8 cellular contexts compared by ENCODE assay signal in genomic region chr6:18823782-18824386, GRCh38.
DNase-seq lines count a peak whose midpoint lies in the region; ATAC-seq, FAIRE-seq and TF ChIP-seq lines count a peak whose summit lies in the region.

No MANE protein-coding gene starts in this region.

- no peak for TF ChIP-seq POLR2A in K562 (conservative IDR thresholded peaks at IDR 0.05)

- TF ChIP-seq EP300 in K562 (IDR thresholded peaks at IDR 0.05; ENCODE audit: low read length): no peak

- WGBS in K562 (ENCODE audit: insufficient coverage, low coverage, missing lambda C conversion rate): 0% methylated on average over 5 of the region's 5 CpGs

- intact Hi-C loops in K562 (cut with micrococcal nuclease) (loop anchor here (2.0 to 10.0 kb wide), 3 partner anchors 227 to 1231 kb away; no protein-coding TSS in a partner anchor), left lung (cut with DNase I) (no loop called here)

- H3K27ac ChIP-seq in K562 (ENCODE audit: extremely low read depth, low read depth, low read length) (no peak overlapping the region), left lung (no peak overlapping the region)

- CTCF ChIA-PET in K562 (lab: Yijun Ruan, JAX; ENCODE audit: low intra/inter-chr PET ratio): no interaction called here

- DNase-seq in activated CD4-positive, CD25-positive, alpha-beta regulatory T cell treated with anti-CD3 and anti-CD28 coated beads, Interleukin-2, amount 50 U/mL, for 72 hours: peak; percentile 42
- no peak for DNase-seq in activated CD4-positive, CD25-positive, alpha-beta regulatory T cell (lab: John Stamatoyannopoulos, UW)
- DNase-seq in MV-4-11 (lab: John Stamatoyannopoulos, UW) (peak; percentile 34), K562 (ENCODE audit: extremely low read depth in 1 of 4, low spot score in 3 of 4) (peak; percentile 37 to 84 (median 59)), progenitor cell of endocrine pancreas (ENCODE audit: low spot score, unreplicated experiment) (no peak), left lung (no peak), epidermal melanocyte (ENCODE audit: insufficient read length, low spot score) (no peak), HuH-7.5 (ENCODE audit: low spot score) (no peak)

- POLR2A ChIA-PET in K562 (lab: Yijun Ruan, JAX): no interaction called here

- ATAC-seq in K562 (peak; percentile 74), left lung (no peak)

- no peaks in the 10 kb centered on the region for H3K4me1 ChIP-seq in K562 (replicated peaks in 1 of 2; ENCODE audit: control insufficient read depth in 2 of 2, insufficient read depth in 2 of 2, low read length in 2 of 2)
- no peaks in the 10 kb centered on the region for H3K4me1 ChIP-seq in left lung

- H3K4me3 ChIP-seq in K562: no peak overlapping the region
- no peak overlapping the region for H3K4me3 ChIP-seq in left lung

- peak; percentile 42 to 72 for TF ChIP-seq RAD21 in K562 (CRISPR knock-in tag; conservative IDR thresholded peaks at IDR 0.05 in 1 of 2, IDR thresholded peaks at IDR 0.05 in 1 of 2)

- no peaks in the 10 kb centered on the region for H3K4me1 Mint-ChIP-seq in progenitor cell of endocrine pancreas (ENCODE audit: low read depth)

- no peak overlapping the region for H2AFZ ChIP-seq in K562 (ENCODE audit: low read depth, low read length)

- H3K36me3 Mint-ChIP-seq in progenitor cell of endocrine pancreas (ENCODE audit: insufficient read depth): peaks cover 5% of the 10 kb centered on the region

- H3K4me2 ChIP-seq in K562 (ENCODE audit: insufficient read depth, low read length): no peak overlapping the region

- no TSS peak for BruUV-seq in K562 (replicated peaks; lab: Mats Ljungman, UMichigan)

- no peaks in the 10 kb centered on the region for H3K36me3 ChIP-seq in K562 (ENCODE audit: control insufficient read depth, insufficient read depth, low read length)
- no peaks in the 10 kb centered on the region for H3K36me3 ChIP-seq in left lung

- H3K27ac Mint-ChIP-seq in progenitor cell of endocrine pancreas: no peak overlapping the region

- no peaks in the 10 kb centered on the region for H3K9me1 ChIP-seq in K562 (ENCODE audit: control insufficient read depth, insufficient read depth, low read length)

- no peaks in the 10 kb centered on the region for H4K20me1 ChIP-seq in K562 (replicated peaks; ENCODE audit: control insufficient read depth, insufficient read depth, low read length)

- no peaks in the 10 kb centered on the region for H3K27me3 Mint-ChIP-seq in progenitor cell of endocrine pancreas

- peak; percentile 85 for FAIRE-seq in K562 (lab: Jason Lieb, UNC)

- TF ChIP-seq CTCF in K562 (IDR thresholded peaks at IDR 0.05 in 2 of 3, conservative IDR thresholded peaks at IDR 0.05 in 1 of 3; ENCODE audit: insufficient read depth in 2 of 3, low read depth in 1 of 3, low read length in 3 of 3) (peak; percentile 68 to 76 (median 73)), progenitor cell of endocrine pancreas (IDR thresholded peaks at IDR 0.05; ENCODE audit: unreplicated experiment) (peak; percentile 60), left lung (IDR thresholded peaks at IDR 0.05) (no peak)

- H3K9ac ChIP-seq in K562 (ENCODE audit: insufficient read depth in 1 of 2, low read depth in 2 of 2, low read length in 2 of 2): no peak overlapping the region

- in situ Hi-C loops in K562 (cut with MboI): no loop called here

- H3K79me2 ChIP-seq in K562 (ENCODE audit: control insufficient read depth, insufficient read depth, low read length): no peaks in the 10 kb centered on the region

- peaks cover 15% of the 10 kb centered on the region for H3K9me3 Mint-ChIP-seq in progenitor cell of endocrine pancreas (ENCODE audit: low read depth)

- H3K4me3 Mint-ChIP-seq in progenitor cell of endocrine pancreas (ENCODE audit: low read depth): no peak overlapping the region

- H3K27me3 ChIP-seq in K562 (ENCODE audit: control insufficient read depth in 2 of 2, insufficient read depth in 2 of 2, low read length in 2 of 2) (no peaks in the 10 kb centered on the region), left lung (no peaks in the 10 kb centered on the region)

- H3K9me3 ChIP-seq in K562 (replicated peaks; ENCODE audit: control insufficient read depth, insufficient read depth, low read depth, low read length) (peaks cover 4% of the 10 kb centered on the region; the same call in 1 of the 2 replicates), left lung (peaks cover 0 to 54% of the 10 kb centered on the region in 2 donors)

TF ChIP-seq in K562, 482 proteins besides CTCF, POLR2A, EP300 and RAD21:
- TF ChIP-seq CBX5 (IDR thresholded peaks at IDR 0.05; ENCODE audit: borderline replicate concordance, low read depth) (peak; percentile 100), XRCC3 (IDR thresholded peaks at IDR 0.05) (0 out of 2 replicates have a peak, but pooled peaks have one; percentile 52), DEAF1 (CRISPR knock-in tag; IDR thresholded peaks at IDR 0.05) (0 out of 2 replicates have a peak, but pooled peaks have one; percentile 7), KDM5B (IDR thresholded peaks at IDR 0.05; ENCODE audit: insufficient replicate concordance, low read depth, low read length) (no peak), XRCC5 (IDR thresholded peaks at IDR 0.05; ENCODE audit: low read depth, low read length) (peak; percentile 60; the same call in 1 of the 2 replicates), PML (IDR thresholded peaks at IDR 0.05; ENCODE audit: low read length) (no peak), CBX3 (IDR thresholded peaks at IDR 0.05; ENCODE audit: borderline replicate concordance in 1 of 2, low read length in 2 of 2) (peak; percentile 70 to 99), SMC3 (conservative IDR thresholded peaks at IDR 0.05; ENCODE audit: insufficient read depth, low read depth, low read length) (peak; percentile 47), ZNF764 (CRISPR knock-in tag; IDR thresholded peaks at IDR 0.05; ENCODE audit: low read depth) (no peak), CBX1 (IDR thresholded peaks at IDR 0.05; ENCODE audit: low read depth) (peak; percentile 99), TRIM24 (IDR thresholded peaks at IDR 0.05) (0 out of 4 replicates have a peak, but pooled peaks of 1 of the 2 experiments have one; percentile 25), ZNF212 (CRISPR knock-in tag; IDR thresholded peaks at IDR 0.05) (no peak), PRDM10 (IDR thresholded peaks at IDR 0.05; ENCODE audit: partially characterized antibody) (no peak), TRIM28 (IDR thresholded peaks at IDR 0.05) (peak; percentile 98)
- TF ChIP-seq, protein P1, sequence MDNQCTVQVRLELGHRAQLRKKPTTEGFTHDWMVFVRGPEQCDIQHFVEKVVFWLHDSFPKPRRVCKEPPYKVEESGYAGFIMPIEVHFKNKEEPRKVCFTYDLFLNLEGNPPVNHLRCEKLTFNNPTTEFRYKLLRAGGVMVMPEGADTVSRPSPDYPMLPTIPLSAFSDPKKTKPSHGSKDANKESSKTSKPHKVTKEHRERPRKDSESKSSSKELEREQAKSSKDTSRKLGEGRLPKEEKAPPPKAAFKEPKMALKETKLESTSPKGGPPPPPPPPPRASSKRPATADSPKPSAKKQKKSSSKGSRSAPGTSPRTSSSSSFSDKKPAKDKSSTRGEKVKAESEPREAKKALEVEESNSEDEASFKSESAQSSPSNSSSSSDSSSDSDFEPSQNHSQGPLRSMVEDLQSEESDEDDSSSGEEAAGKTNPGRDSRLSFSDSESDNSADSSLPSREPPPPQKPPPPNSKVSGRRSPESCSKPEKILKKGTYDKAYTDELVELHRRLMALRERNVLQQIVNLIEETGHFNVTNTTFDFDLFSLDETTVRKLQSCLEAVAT (IDR thresholded peaks at IDR 0.05): 0 out of 4 replicates have a peak, but pooled peaks of 1 of the 2 experiments have one; percentile 31

Comparison
In these comparisons a context has a peak if more than half of its experiments do, and no peak if none do; other contexts are left out.
1. DNase-seq: peak in activated CD4-positive, CD25-positive, alpha-beta regulatory T cell treated with anti-CD3 and anti-CD28 coated beads, Interleukin-2, amount 50 U/mL, for 72 hours (single experiment), MV-4-11 (single experiment) and K562 (4 of 4); none in activated CD4-positive, CD25-positive, alpha-beta regulatory T cell (0 of 4), progenitor cell of endocrine pancreas (single experiment), left lung (0 of 2), epidermal melanocyte (single experiment) and HuH-7.5 (single experiment).
2. CTCF ChIP-seq: peak in K562 (3 of 3) and progenitor cell of endocrine pancreas (single experiment); none in left lung (0 of 2).